ENCODE assay signal across 8 cellular contexts in genomic region chr9:136686794-136687711, GRCh38. TPM values are rescaled to one million over a fixed set of nuclear protein-coding genes. Genes with fewer than 3 reads are reported as not detected.
DNase-seq lines count a peak whose midpoint lies in the region; ATAC-seq lines count a peak whose summit lies in the region.

Gene AGPAT2 (minus strand): TSS chr9:136687457. CDS start chr9:136687357, 100 bp downstream.

- H3K27me3 ChIP-seq in esophagus (ENCODE audit: control insufficient read depth in 1 of 2, insufficient read depth in 2 of 2, low read length in 2 of 2) (no peaks in the 10 kb centered on the region), subcutaneous abdominal adipose tissue (ENCODE audit: control insufficient read depth in 5 of 5, insufficient read depth in 4 of 5, low read length in 5 of 5) (no peaks in the 10 kb centered on the region)

- H3K4me3 ChIP-seq in esophagus (ENCODE audit: low read depth in 1 of 2, low read length in 2 of 2) (peak within 1 kb of the TSS; percentile 67 to 79), subcutaneous abdominal adipose tissue (ENCODE audit: low read depth in 1 of 5, low read length in 5 of 5) (peak within 1 kb of the TSS; percentile 60 to 93 (median 79))

- H3K4me3 Mint-ChIP-seq in naive thymus-derived CD8-positive, alpha-beta T cell = peak within 1 kb of the TSS; percentile 66 to 87 (median 79)

- peak within 1 kb of the TSS; percentile 84 to 90 for H3K27ac ChIP-seq in esophagus (ENCODE audit: low read depth in 2 of 2, low read length in 1 of 2)
- H3K27ac ChIP-seq in subcutaneous abdominal adipose tissue (ENCODE audit: low read depth, low read length) = peak within 1 kb of the TSS; percentile 86

- POLR2A ChIA-PET in naive thymus-derived CD8-positive, alpha-beta T cell (lab: Charles Lee) = interaction anchor here (1.9 kb wide), 1 partner anchor 40 kb away, joined by 5 read pairs; no protein-coding TSS in a partner anchor

- peaks cover 4 to 14% (median 9%) of the 10 kb centered on the region in 4 donors for H3K4me1 Mint-ChIP-seq in naive thymus-derived CD8-positive, alpha-beta T cell

- H3K36me3 Mint-ChIP-seq in naive thymus-derived CD8-positive, alpha-beta T cell = no peaks in the 10 kb centered on the region

- ATAC-seq in GM18502 (IDR thresholded peaks at IDR 0.05; ENCODE audit: poor library complexity, unreplicated experiment) (peak; percentile 68), HG03139 (IDR thresholded peaks at IDR 0.05; ENCODE audit: unreplicated experiment) (peak; percentile 63)
- peak; percentile 83 to 85 for ATAC-seq in naive thymus-derived CD8-positive, alpha-beta T cell

- no peaks in the 10 kb centered on the region for H3K27me3 Mint-ChIP-seq in naive thymus-derived CD8-positive, alpha-beta T cell

- peaks cover 11 to 39% of the 10 kb centered on the region in 2 donors for H3K4me1 ChIP-seq in esophagus (ENCODE audit: control insufficient read depth in 2 of 2, insufficient read depth in 2 of 2, low read length in 1 of 2)
- H3K4me1 ChIP-seq in subcutaneous abdominal adipose tissue (ENCODE audit: control insufficient read depth in 5 of 5, insufficient read depth in 5 of 5, low read length in 5 of 5) = peaks cover 2 to 79% (median 78%) of the 10 kb centered on the region in 5 donors

- peak; percentile 86 for DNase-seq in NOMO-1 treated with dmso at 0.1 percent for 144 hours (lab: John Stamatoyannopoulos, UW; ENCODE audit: unreplicated experiment)
- DNase-seq in activated T-cell treated with anti-CD3 and anti-CD28 coated beads for 24 hours (ENCODE audit: low read depth) = peak; percentile 44
- peak in 9 of 10 donors; percentile 30 to 72 (median 45) for DNase-seq in naive thymus-derived CD8-positive, alpha-beta T cell
- DNase-seq in NK-92 (lab: John Stamatoyannopoulos, UW; ENCODE audit: unreplicated experiment) = no peak

- H3K27ac Mint-ChIP-seq in naive thymus-derived CD8-positive, alpha-beta T cell = peak within 1 kb of the TSS in 6 of 10 donors; percentile 29 to 87 (median 60)

- H3K9me3 Mint-ChIP-seq in naive thymus-derived CD8-positive, alpha-beta T cell = no peaks in the 10 kb centered on the region

- peaks cover 0 to 6% of the 10 kb centered on the region in 2 donors for H3K36me3 ChIP-seq in esophagus (ENCODE audit: control insufficient read depth in 2 of 2, insufficient read depth in 2 of 2, low read length in 1 of 2)
- peaks cover 0 to 8% (median 0%) of the 10 kb centered on the region in 5 donors for H3K36me3 ChIP-seq in subcutaneous abdominal adipose tissue (ENCODE audit: control insufficient read depth in 5 of 5, insufficient read depth in 5 of 5, low read length in 5 of 5)

- H3K9me3 ChIP-seq in esophagus (ENCODE audit: control insufficient read depth in 2 of 2, insufficient read depth in 1 of 2, low read depth in 1 of 2, low read length in 1 of 2) (no peaks in the 10 kb centered on the region), subcutaneous abdominal adipose tissue (ENCODE audit: control insufficient read depth in 5 of 5, low read length in 5 of 5) (no peaks in the 10 kb centered on the region)

- 0 to 1% methylated on average over 79 to 105 of the region's 106 CpGs for WGBS in esophagus, 2 donors

- H3K9ac ChIP-seq in subcutaneous abdominal adipose tissue (ENCODE audit: low read length in 5 of 5) = peak within 1 kb of the TSS in 4 of 5 donors; percentile 51 to 97 (median 88)

RNA-seq across cellular contexts. Expression of gene AGPAT2, which starts in this region (rescaled TPM):
- 100 to 1,000 TPM in 1 of 2 donors, 10 to 100 TPM in 1; 90.7 to 100 TPM for polyA plus RNA-seq in esophagus
- 1 to 10 TPM; 3.0 to 5.8 TPM for total RNA-seq in naive thymus-derived CD8-positive, alpha-beta T cell
- polyA plus RNA-seq in naive thymus-derived CD8-positive, alpha-beta T cell = 10 to 100 TPM; 10.7 to 24.8 (median 14.6) TPM
